Comparison of ENCODE assay signal across 26 cellular contexts in the genomic region with DNA sequence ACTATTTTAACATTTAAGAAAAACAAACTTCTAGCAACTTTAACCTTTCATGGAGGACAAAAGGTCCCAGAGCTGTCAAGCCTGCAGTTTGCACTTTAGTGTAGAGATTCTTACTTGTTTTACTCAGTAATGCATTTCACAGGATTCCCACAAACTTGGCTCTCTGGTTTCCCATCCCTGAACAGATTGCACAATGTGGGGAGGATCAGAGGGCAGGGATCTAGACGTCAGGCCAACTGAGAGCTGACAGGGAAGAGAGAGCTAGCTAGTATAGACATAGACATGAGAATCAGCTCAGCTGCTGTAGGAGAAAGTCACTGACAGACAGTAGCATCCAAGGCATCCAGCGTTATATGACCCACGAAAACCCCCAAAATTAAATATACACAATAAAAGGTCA. TPM values are rescaled to one million over a fixed set of nuclear protein-coding genes. Genes with fewer than 3 reads are reported as not detected.
DNase-seq lines count a peak whose midpoint lies in the region; ATAC-seq, FAIRE-seq and TF ChIP-seq lines count a peak whose summit lies in the region.
"Had no signal": no experiment of that assay in that cellular context is flagged by ENCODE, and none has a peak within 500 bp of the region (broad histone marks: within the 10 kb centered on the region; RNA-seq: fewer than 3 reads in every experiment).

No MANE protein-coding gene starts in this region.

- H3K9me3 ChIP-seq in endothelial cell of umbilical vein (replicated peaks; ENCODE audit: control insufficient read depth, insufficient read depth, low read length) (no peaks in the 10 kb centered on the region), HepG2 (ENCODE audit: low read length) (no peaks in the 10 kb centered on the region), uterus (peaks cover 0 to 9% of the 10 kb centered on the region in 2 donors)
- H3K9me3 ChIP-seq: prostate gland, SJSA1 had no signal

- TF ChIP-seq POLR2A in endothelial cell of umbilical vein (IDR thresholded peaks at IDR 0.05; ENCODE audit: low read depth, low read length), result no peak
- no peak for TF ChIP-seq POLR2A in HepG2 (IDR thresholded peaks at IDR 0.05; ENCODE audit: insufficient read depth in 1 of 2, low read depth in 2 of 2, low read length in 2 of 2)
- TF ChIP-seq POLR2A in uterus (IDR thresholded peaks at IDR 0.05), result no peak

- DNase-seq in AG08395 (ENCODE audit: low spot score) (peak; percentile 17), endothelial cell of umbilical vein (ENCODE audit: low read depth, low spot score) (no peak), HepG2 (ENCODE audit: low spot score) (peak; percentile 54), retina (no peak), uterus (no peak), DMS53 (lab: John Stamatoyannopoulos, UW) (no peak)
- DNase-seq: activated CD4-positive, CD25-positive, alpha-beta regulatory T cell; activated CD8-positive, alpha-beta memory T cell treated with anti-CD3 and anti-CD28 coated beads for 24 hours; activated T-cell treated with anti-CD3 and anti-CD28 coated beads, Interleukin-2, amount 50 U/mL, for 72 hours; H9; hippocampal formation; Karpas-422; kidney; NCI-H1417; NCI-H2171; NCI-H748 treated with DMSO at 0.1 percent for 48 hours; nephron progenitor cell; OCI-M1 had no signal

- H3K79me2 ChIP-seq in endothelial cell of umbilical vein (ENCODE audit: control insufficient read depth, insufficient read depth, low read length) (no peaks in the 10 kb centered on the region), HepG2 (ENCODE audit: insufficient read depth, low read length) (no peaks in the 10 kb centered on the region)

- peak; percentile 4 for FAIRE-seq in endothelial cell of umbilical vein (lab: Jason Lieb, UNC)
- FAIRE-seq in HepG2 (lab: Jason Lieb, UNC), result peak; percentile 84
- FAIRE-seq: bronchial epithelial cell, GM19239, kidney had no signal

- 20% methylated on average over 3 of the region's 3 CpGs for WGBS in HepG2 (ENCODE audit: low lambda C conversion rate)

- H3K9ac ChIP-seq in endothelial cell of umbilical vein (replicated peaks; ENCODE audit: extremely low read depth, insufficient read depth, low read length) (no peak overlapping the region), HepG2 (ENCODE audit: insufficient read depth, low read depth, low read length) (no peak overlapping the region)

- H3K27ac ChIP-seq in endothelial cell of umbilical vein (ENCODE audit: insufficient read depth, low read depth, low read length), result no peak overlapping the region
- H3K27ac ChIP-seq in HepG2 (ENCODE audit: extremely low read length, insufficient read depth, low read length), result no peak overlapping the region
- no peak overlapping the region for H3K27ac ChIP-seq in uterus
- H3K27ac ChIP-seq: esophagus muscularis mucosa, prostate gland, SJSA1, thoracic aorta had no signal

- H3K27me3 ChIP-seq in endothelial cell of umbilical vein (ENCODE audit: control insufficient read depth in 2 of 2, insufficient read depth in 2 of 2, low read length in 2 of 2) (no peaks in the 10 kb centered on the region), HepG2 (ENCODE audit: control insufficient read depth in 1 of 2, insufficient read depth in 2 of 2, low read length in 2 of 2) (no peaks in the 10 kb centered on the region), uterus (no peaks in the 10 kb centered on the region)
- H3K27me3 ChIP-seq: esophagus muscularis mucosa, SJSA1 had no signal

- H3K4me2 ChIP-seq in endothelial cell of umbilical vein (ENCODE audit: insufficient read depth, low read length) (no peak overlapping the region), HepG2 (ENCODE audit: low read depth, low read length) (no peak overlapping the region)

- dilution Hi-C loops in endothelial cell of umbilical vein (cut with MboI; ENCODE audit: extremely low pct_ligation_motif_present, low sequenced_read_pairs), result no loop called here

- no peaks in the 10 kb centered on the region for H4K20me1 ChIP-seq in endothelial cell of umbilical vein (replicated peaks; ENCODE audit: control insufficient read depth, extremely low read depth, insufficient read depth, low read length)
- H4K20me1 ChIP-seq in HepG2 (ENCODE audit: insufficient read depth, low read length), result no peaks in the 10 kb centered on the region

- TF ChIP-seq EP300 in Ishikawa (IDR thresholded peaks at IDR 0.05; ENCODE audit: borderline replicate concordance) (no peak), HepG2 (IDR thresholded peaks at IDR 0.05; ENCODE audit: low read depth in 2 of 2, low read length in 2 of 2) (no peak), HepG2 (CRISPR knock-in tag; IDR thresholded peaks at IDR 0.05; ENCODE audit: borderline replicate concordance) (no peak)

- in situ Hi-C loops in HepG2 (cut with HindIII; ENCODE audit: extremely low pct_ligation_motif_present, low pct_unique_long_range_greater_than_20kb), result no loop called here

- POLR2A ChIA-PET in endothelial cell of umbilical vein (lab: Charles Lee) (no interaction called here), HepG2 (lab: Yijun Ruan, JAX) (interaction anchor here (1.2 kb wide), 1 partner anchor 15 kb away, joined by 3 read pairs; no protein-coding TSS in a partner anchor)

- H3K9me1 ChIP-seq in endothelial cell of umbilical vein (replicated peaks; ENCODE audit: control insufficient read depth, extremely low read depth, insufficient read depth, low read length), result no peaks in the 10 kb centered on the region

- H2AFZ ChIP-seq in endothelial cell of umbilical vein (ENCODE audit: low read depth, low read length) (no peak overlapping the region), HepG2 (ENCODE audit: low read length) (no peak overlapping the region)

- peaks cover 0 to 5% of the 10 kb centered on the region in 2 experiments for H3K36me3 ChIP-seq in endothelial cell of umbilical vein (ENCODE audit: control insufficient read depth in 2 of 2, extremely low read depth in 1 of 2, insufficient read depth in 2 of 2, low read length in 2 of 2)
- peaks cover 0 to 2% of the 10 kb centered on the region in 2 experiments; a peak in 1 of 5 replicates for H3K36me3 ChIP-seq in HepG2 (replicated peaks in 1 of 2; ENCODE audit: control insufficient read depth in 1 of 2, insufficient read depth in 2 of 2, low read length in 2 of 2)
- no peaks in the 10 kb centered on the region for H3K36me3 ChIP-seq in uterus
- H3K36me3 ChIP-seq: prostate gland, SJSA1 had no signal

- BruUV-seq in endothelial cell of umbilical vein (replicated peaks; lab: Mats Ljungman, UMichigan), result no TSS peak
- BruUV-seq in HepG2 (replicated peaks; lab: Mats Ljungman, UMichigan), result TSS peak; percentile 57

- intact Hi-C loops in endothelial cell of umbilical vein (cut with micrococcal nuclease), result no loop called here
- intact Hi-C loops in HepG2 (cut with micrococcal nuclease; ENCODE audit: unreplicated experiment), result no loop called here
- intact Hi-C loops in uterus (cut with DNase I; ENCODE audit: low total_unique reads), result no loop called here

- TF ChIP-seq CTCF in endothelial cell of umbilical vein (IDR thresholded peaks at IDR 0.05; ENCODE audit: extremely low read depth in 1 of 2, insufficient read depth in 1 of 2, low read depth in 1 of 2, low read length in 2 of 2) (no peak), HepG2 (CRISPR knock-in tag; IDR thresholded peaks at IDR 0.05) (no peak), uterus (IDR thresholded peaks at IDR 0.05) (no peak)

- H3K4me3 ChIP-seq in endothelial cell of umbilical vein (replicated peaks in 1 of 3; ENCODE audit: insufficient read depth in 1 of 3, low read depth in 1 of 3, low read length in 3 of 3) (no peak overlapping the region), HepG2 (replicated peaks in 1 of 3; ENCODE audit: insufficient read depth in 1 of 3, low read depth in 2 of 3, low read length in 3 of 3) (no peak overlapping the region), uterus (no peak overlapping the region)
- H3K4me3 ChIP-seq: esophagus muscularis mucosa, prostate gland, SJSA1, thoracic aorta had no signal

- H3K4me1 ChIP-seq in endothelial cell of umbilical vein (ENCODE audit: control insufficient read depth, extremely low read depth, insufficient read depth, low read length), result no peaks in the 10 kb centered on the region
- peaks cover 9% of the 10 kb centered on the region for H3K4me1 ChIP-seq in HepG2 (ENCODE audit: insufficient read depth, low read length)
- H3K4me1 ChIP-seq in uterus, result no peaks in the 10 kb centered on the region
- H3K4me1 ChIP-seq: esophagus muscularis mucosa, prostate gland, SJSA1 had no signal

- TF ChIP-seq RAD21 in Ishikawa (IDR thresholded peaks at IDR 0.05; ENCODE audit: low read depth), result no peak
- no peak for TF ChIP-seq RAD21 in HepG2 (CRISPR knock-in tag; IDR thresholded peaks at IDR 0.05)

- ATAC-seq in HepG2, result peak; percentile 87
- ATAC-seq in HG03025 (IDR thresholded peaks at IDR 0.05; ENCODE audit: low FRiP score, unreplicated experiment), result no peak
- ATAC-seq: activated T-cell treated with anti-CD3 and anti-CD28 coated beads, Interleukin-2, amount 50 U/mL, for 72 hours had no signal

- CTCF ChIA-PET in endothelial cell of umbilical vein (lab: Charles Lee), result interaction anchor here (1.1 to 1.7 kb wide), 3 partner anchors 10 to 140 kb away, joined by 3 to 5 read pairs (median 3); partner anchors contain the start of gene ATP6V0E1
- CTCF ChIA-PET in HepG2 (lab: Yijun Ruan, JAX; ENCODE audit: low intra/inter-chr PET ratio, low total read pairs), result no interaction called here

RNA-seq across cellular contexts. Expression of gene BNIP1, which starts 20.9 kb away (rescaled TPM):
- 15.7 and 19.7 TPM in 2 replicates for total RNA-seq in endothelial cell of umbilical vein
- polyA plus RNA-seq in endothelial cell of umbilical vein, result 21.7 and 22.6 TPM in 2 replicates
- 26.5 and 28.0 TPM in 2 replicates for polyA plus RNA-seq in endothelial cell of umbilical vein (2011; cell fraction: cytosol; rRNA removed)
- polyA plus RNA-seq in endothelial cell of umbilical vein (2011; cell fraction: nucleus; rRNA removed), result 23.8 and 27.3 TPM in 2 replicates
- polyA plus RNA-seq in endothelial cell of umbilical vein (2012), result 13.6 and 14.8 TPM in 2 replicates
- polyA minus RNA-seq in endothelial cell of umbilical vein, result 11.5 and 11.6 TPM in 2 replicates
- 5.1 TPM for polyA minus RNA-seq in endothelial cell of umbilical vein (2011; cell fraction: cytosol; rRNA and poly(A)+ RNA removed)
- 6.7 and 7.2 TPM in 2 replicates for polyA minus RNA-seq in endothelial cell of umbilical vein (2011; cell fraction: nucleus; rRNA and poly(A)+ RNA removed)
- 16.9 and 20.6 TPM in 2 replicates for total RNA-seq in HepG2 (2016; rRNA removed; fragmentation: Illumina TruSeq; extraction: Trizol)
- total RNA-seq in HepG2 (2016; cell fraction: cytosol; rRNA removed; fragmentation: Illumina TruSeq; extraction: Trizol; ENCODE audit: low read depth), result 14.5 and 15.0 TPM in 2 replicates
- 16.1 and 18.2 TPM in 2 replicates for total RNA-seq in HepG2 (2016; cell fraction: insoluble cytoplasmic fraction; rRNA removed; fragmentation: Illumina TruSeq; extraction: Trizol)
- 13.7 and 13.8 TPM in 2 replicates for total RNA-seq in HepG2 (2016; cell fraction: membrane; rRNA removed; fragmentation: Illumina TruSeq; extraction: Trizol)
- 7.5 and 9.4 TPM in 2 replicates for total RNA-seq in HepG2 (2016; cell fraction: nucleus; rRNA removed; fragmentation: Illumina TruSeq; extraction: Trizol)
- polyA plus RNA-seq in HepG2 (2011; rRNA removed), result 10.0 and 13.2 TPM in 2 replicates
- polyA plus RNA-seq in HepG2 (2011; cell fraction: cytosol; rRNA removed), result 10.5 and 11.6 TPM in 2 replicates
- 6.0 and 6.5 TPM in 2 replicates for polyA plus RNA-seq in HepG2 (2011; cell fraction: nucleus; rRNA removed)
- 7.3 and 9.3 TPM in 2 replicates for polyA plus RNA-seq in HepG2 (2012)
- polyA plus RNA-seq in HepG2 (2016; cell fraction: cytosol; fragmentation: Illumina TruSeq; extraction: Trizol; ENCODE audit: low read depth), result 6.4 and 6.5 TPM in 2 replicates
- 14.9 and 16.5 TPM in 2 replicates for polyA plus RNA-seq in HepG2 (2016; cell fraction: insoluble cytoplasmic fraction; fragmentation: Illumina TruSeq; extraction: Trizol; ENCODE audit: low read depth)
- 5.7 and 6.4 TPM in 2 replicates for polyA plus RNA-seq in HepG2 (2016; cell fraction: membrane; fragmentation: Illumina TruSeq; extraction: Trizol; ENCODE audit: low read depth)
- 11.7 and 13.0 TPM in 2 replicates for polyA plus RNA-seq in HepG2 (2016; cell fraction: nucleus; fragmentation: Illumina TruSeq; extraction: Trizol; ENCODE audit: insufficient read depth, low read depth)
- polyA minus RNA-seq in HepG2 (2011; rRNA and poly(A)+ RNA removed; ENCODE audit: low replicate concordance), result 10.3 and 12.7 TPM in 2 replicates
- 3.4 and 4.9 TPM in 2 replicates for polyA minus RNA-seq in HepG2 (2011; cell fraction: cytosol; rRNA and poly(A)+ RNA removed)
- 4.8 and 5.7 TPM in 2 replicates for polyA minus RNA-seq in HepG2 (2011; cell fraction: nucleus; rRNA and poly(A)+ RNA removed)
- total RNA-seq in uterus, result 10 to 100 TPM in 2 of 4 donors, 1 to 10 TPM in 1, not detected in 1; 9.8 to 23.9 (median 12.0) TPM

Comparison
In these comparisons a context has a peak if more than half of its experiments do, and no peak if none do; other contexts are left out.
1. DNase-seq: peak in AG08395 (single experiment) and HepG2 (single experiment); none in endothelial cell of umbilical vein (single experiment), retina (single experiment), uterus (0 of 2) and DMS53 (single experiment).